In genomic region chr11:2677127-2677526, GRCh38 we compare ENCODE assay signal across 15 cellular contexts. TPM values are rescaled to one million over a fixed set of nuclear protein-coding genes. Genes with fewer than 3 reads are reported as not detected.
DNase-seq lines count a peak whose midpoint lies in the region; ATAC-seq, FAIRE-seq and TF ChIP-seq lines count a peak whose summit lies in the region.
"Had no signal": no experiment of that assay in that cellular context is flagged by ENCODE, and none has a peak within 500 bp of the region (broad histone marks: within the 10 kb centered on the region; RNA-seq: fewer than 3 reads in every experiment).

No MANE protein-coding gene starts in this region.

- peaks cover 36% of the 10 kb centered on the region for H3K36me3 ChIP-seq in K562 (ENCODE audit: control insufficient read depth, insufficient read depth, low read length)
- H3K36me3 ChIP-seq in colonic mucosa = no peaks in the 10 kb centered on the region
- H3K36me3 ChIP-seq in HAP-1 (replicated peaks) = no peaks in the 10 kb centered on the region

- peaks cover 64% of the 10 kb centered on the region for H3K79me2 ChIP-seq in K562 (ENCODE audit: control insufficient read depth, insufficient read depth, low read length)

- H3K9me1 ChIP-seq in K562 (ENCODE audit: control insufficient read depth, insufficient read depth, low read length) = no peaks in the 10 kb centered on the region

- no peak overlapping the region for H3K27ac ChIP-seq in K562 (ENCODE audit: extremely low read depth, low read depth, low read length)
- no peak overlapping the region for H3K27ac ChIP-seq in colonic mucosa
- H3K27ac ChIP-seq: epithelial cell of prostate had no signal

- peaks cover 10% of the 10 kb centered on the region for H4K20me1 ChIP-seq in K562 (replicated peaks; ENCODE audit: control insufficient read depth, insufficient read depth, low read length)

- TF ChIP-seq EP300 in K562 (IDR thresholded peaks at IDR 0.05; ENCODE audit: low read length) = no peak

- H3K27me3 ChIP-seq in K562 (ENCODE audit: control insufficient read depth in 2 of 2, insufficient read depth in 2 of 2, low read length in 2 of 2) (no peaks in the 10 kb centered on the region), colonic mucosa (no peaks in the 10 kb centered on the region), HAP-1 (ENCODE audit: low read depth) (no peaks in the 10 kb centered on the region)

- POLR2A ChIA-PET in K562 (lab: Yijun Ruan, JAX) = interaction anchor here (1.4 kb wide), 1 partner anchor 13 kb away, joined by 11 read pairs; no protein-coding TSS in a partner anchor

- H3K9me3 ChIP-seq in K562 (replicated peaks; ENCODE audit: control insufficient read depth, insufficient read depth, low read depth, low read length) (no peaks in the 10 kb centered on the region), colonic mucosa (no peaks in the 10 kb centered on the region), HAP-1 (no peaks in the 10 kb centered on the region)

- no peak for TF ChIP-seq POLR2A in K562 (conservative IDR thresholded peaks at IDR 0.05)

- in situ Hi-C loops in G401 (cut with HindIII; ENCODE audit: low sequenced_read_pairs) (no loop called here), K562 (cut with MboI) (no loop called here), HAP-1 (cut with MboI; ENCODE audit: low sequenced_read_pairs) (no loop called here)

- intact Hi-C loops in K562 (cut with micrococcal nuclease) = no loop called here
- intact Hi-C loops in left ventricle myocardium superior (cut with micrococcal nuclease) = no loop called here
- intact Hi-C loops in colonic mucosa (cut with DNase I) = no loop called here

- ATAC-seq in HG02678 (IDR thresholded peaks at IDR 0.05; ENCODE audit: unreplicated experiment) = peak; percentile 56
- no peak for ATAC-seq in K562
- ATAC-seq in left ventricle myocardium superior = no peak
- ATAC-seq: activated T-cell treated with anti-CD3 and anti-CD28 coated beads, Interleukin-2, amount 50 U/mL, for 72 hours had no signal

- H3K4me3 ChIP-seq in K562 (no peak overlapping the region), colonic mucosa (no peak overlapping the region), HAP-1 (no peak overlapping the region)

- H3K9ac ChIP-seq in K562 (ENCODE audit: insufficient read depth in 1 of 2, low read depth in 2 of 2, low read length in 2 of 2) (no peak overlapping the region), colonic mucosa (ENCODE audit: low read depth in 2 of 2, low read length in 2 of 2) (no peak overlapping the region)

- H3K4me2 ChIP-seq in K562 (ENCODE audit: insufficient read depth, low read length) = no peak overlapping the region

- TF ChIP-seq RAD21 in K562 (CRISPR knock-in tag; conservative IDR thresholded peaks at IDR 0.05 in 1 of 2, IDR thresholded peaks at IDR 0.05 in 1 of 2) = no peak

- TF ChIP-seq CTCF in K562 (IDR thresholded peaks at IDR 0.05 in 2 of 3, conservative IDR thresholded peaks at IDR 0.05 in 1 of 3; ENCODE audit: insufficient read depth in 2 of 3, low read depth in 1 of 3, low read length in 3 of 3) = no peak
- no peak for TF ChIP-seq CTCF in colonic mucosa (IDR thresholded peaks at IDR 0.05)

- no peak overlapping the region for H2AFZ ChIP-seq in K562 (ENCODE audit: low read depth, low read length)

- peak; percentile 32 for DNase-seq in G401 (ENCODE audit: low spot score)
- peak; percentile 16 for DNase-seq in NCI-H69 (lab: John Stamatoyannopoulos, UW)
- DNase-seq in K562 (ENCODE audit: extremely low read depth in 1 of 4, low spot score in 3 of 4) = no peak
- DNase-seq in GM19238 (ENCODE audit: insufficient read length, low spot score) = no peak
- DNase-seq in left ventricle myocardium superior = no peak
- DNase-seq in colonic mucosa = no peak
- DNase-seq in HAP-1 (ENCODE audit: low spot score in 2 of 2) = no peak
- DNase-seq: activated CD4-positive, alpha-beta T cell treated with anti-CD3 and anti-CD28 coated beads, Interleukin-2, amount 50 U/mL, for 4 hours; activated T-cell treated with anti-CD3 and anti-CD28 coated beads, Interleukin-2, amount 50 U/mL, for 72 hours; mesenchymal stem cell; NCI-H510A; RPMI8226; stimulated activated naive CD4-positive, alpha-beta T cell treated with Interleukin-2 at 50 U/mL for 16 hours had no signal

- H3K4me1 ChIP-seq in K562 (replicated peaks in 1 of 2; ENCODE audit: control insufficient read depth in 2 of 2, insufficient read depth in 2 of 2, low read length in 2 of 2) = peaks cover 7 to 11% of the 10 kb centered on the region in 2 experiments; a peak in 4 of 5 replicates
- no peaks in the 10 kb centered on the region for H3K4me1 ChIP-seq in colonic mucosa
- no peaks in the 10 kb centered on the region for H3K4me1 ChIP-seq in HAP-1

- CTCF ChIA-PET in K562 (lab: Yijun Ruan, JAX; ENCODE audit: low intra/inter-chr PET ratio) = interaction anchor here (0.6 kb wide), 1 partner anchor 258 kb away, joined by 4 read pairs; no protein-coding TSS in a partner anchor

- BruUV-seq in K562 (replicated peaks; lab: Mats Ljungman, UMichigan) = no TSS peak

- 55% methylated on average over 1 of the region's 1 CpG for WGBS in K562 (ENCODE audit: insufficient coverage, low coverage, missing lambda C conversion rate)

- no peak for FAIRE-seq in K562 (lab: Jason Lieb, UNC)

TF ChIP-seq in K562, 482 proteins besides CTCF, POLR2A, EP300 and RAD21:
- peak; percentile 79 for TF ChIP-seq MEIS2 (IDR thresholded peaks at IDR 0.05; ENCODE audit: partially characterized antibody)
- TF ChIP-seq ZNF134 (CRISPR knock-in tag; conservative IDR thresholded peaks at IDR 0.05) = peak; percentile 91
- TF ChIP-seq CREBBP (IDR thresholded peaks at IDR 0.05; ENCODE audit: low read depth, low read length) = no peak
- no peak for TF ChIP-seq PCBP1 (IDR thresholded peaks at IDR 0.05; ENCODE audit: low read depth, low read length, poor library complexity, severe bottlenecking)
- TF ChIP-seq PBX2 (CRISPR knock-in tag; IDR thresholded peaks at IDR 0.05; ENCODE audit: low read depth) = no peak
- peak; percentile 75 for TF ChIP-seq PBX2 (tag; conservative IDR thresholded peaks at IDR 0.05; ENCODE audit: low read depth)
- TF ChIP-seq HMBOX1 (IDR thresholded peaks at IDR 0.05) = no peak

RNA-seq across cellular contexts. Expression of gene KCNQ1OT1, which starts 22.7 kb away (rescaled TPM):
- 0.49 and 0.75 TPM in 2 replicates for total RNA-seq in G401 (2014; rRNA removed; shearing (Covaris generic))
- 32.7 and 48.2 TPM in 2 replicates for total RNA-seq in K562 (2011; cell fraction: chromatin; rRNA removed; ENCODE audit: low replicate concordance)
- 15.8 and 20.9 TPM in 2 replicates for total RNA-seq in K562 (2011; cell fraction: nucleolus; rRNA removed)
- total RNA-seq in K562 (2011; cell fraction: nucleoplasm; rRNA removed) = 36.4 and 61.6 TPM in 2 replicates
- total RNA-seq in K562 (2014; rRNA removed) (1.2 and 1.3 TPM in 2 replicates), K562 (2014; rRNA removed; fragmentation: Illumina TruSeq; extraction: Trizol) (2.0 TPM in 2 replicates), K562 (2015; rRNA removed; fragmentation: Illumina TruSeq; extraction: Trizol) (2.2 and 2.3 TPM in 2 replicates), K562 (2021) (1.4 and 1.7 TPM in 2 replicates), left ventricle myocardium superior (0.35 TPM), colonic mucosa (1 to 10 TPM in 1 of 2 donors, under 1 TPM in 1; 0.77 to 1.5 TPM)
- polyA plus RNA-seq in K562 (2011; rRNA removed) (0.74 and 0.92 TPM in 2 replicates), K562 (2014; fragmentation: Illumina TruSeq; extraction: Trizol) (0.48 and 0.51 TPM in 2 replicates), K562 (2014; fragmentation: Nextera tagmentation; extraction: Ambion mirVana) (under 1 TPM; 0.04 to 0.17 TPM), K562 (2014; rRNA removed) (0.50 and 0.64 TPM in 2 replicates)
- polyA plus RNA-seq in K562 (2011; cell fraction: cytosol; rRNA removed) = 0.06 and 0.15 TPM in 2 replicates
- 5.9 and 6.5 TPM in 2 replicates for polyA plus RNA-seq in K562 (2011; cell fraction: nucleus; rRNA removed)
- 0.38 and 0.66 TPM in 2 replicates for polyA plus RNA-seq in K562 (2012)
- polyA minus RNA-seq in K562 (2011; rRNA and poly(A)+ RNA removed) = 7.7 and 12.9 TPM in 2 replicates
- polyA minus RNA-seq in K562 (2011; cell fraction: cytosol; rRNA and poly(A)+ RNA removed) = 0.48 and 1.0 TPM in 2 replicates
- 15.9 and 28.0 TPM in 2 replicates for polyA minus RNA-seq in K562 (2011; cell fraction: nucleus; rRNA and poly(A)+ RNA removed)

Comparison
In these comparisons a context has a peak if more than half of its experiments do, and no peak if none do; other contexts are left out.
1. DNase-seq: peak in G401 (single experiment) and NCI-H69 (single experiment); none in K562 (0 of 4), GM19238 (single experiment), left ventricle myocardium superior (single experiment), colonic mucosa (single experiment) and HAP-1 (0 of 2).